ENCODE assay signal across 16 cellular contexts in genomic region chr4:150207871-150208270, GRCh38.
"Had no signal": no experiment of that assay in that cellular context is flagged by ENCODE, and none has a peak within 500 bp of the region (broad histone marks: within the 10 kb centered on the region; RNA-seq: fewer than 3 reads in every experiment).

No MANE protein-coding gene starts in this region.

- ATAC-seq: esophagus mucosa; left cardiac atrium; natural killer cell treated with Interleukin-12 subunit alpha and Interleukin-12 subunit beta and Interleukin-15 and Interleukin-18, amount 100 ng/mL, for 72 hours had no signal

- H3K27me3 Mint-ChIP-seq: activated naive CD4-positive, alpha-beta T cell treated with anti-CD3 and anti-CD28 coated beads, Interleukin-2, amount 50 U/mL, for 24 hours; dendritic cell treated with granulocyte-macrophage colony-stimulating factor and Interleukin-4, amounts not matched to agents 40 ng/mL and 50 ng/mL, for 4 days had no signal

- H3K36me3 ChIP-seq: adrenal gland, right atrium auricular region, tibial nerve, vagina had no signal

- H3K4me3 Mint-ChIP-seq: activated naive CD4-positive, alpha-beta T cell treated with anti-CD3 and anti-CD28 coated beads, Interleukin-2, amount 50 U/mL, for 24 hours; dendritic cell treated with granulocyte-macrophage colony-stimulating factor and Interleukin-4, amounts not matched to agents 40 ng/mL and 50 ng/mL, for 4 days; natural killer cell treated with Interleukin-12 subunit alpha and Interleukin-12 subunit beta and Interleukin-15 and Interleukin-18, amount 100 ng/mL, for 72 hours; stimulated activated naive CD8-positive, alpha-beta T cell treated with anti-CD3 and anti-CD28 coated beads, Interleukin-15, Interleukin-2, amounts not matched to agents 100 ng/mL and 50 ng/mL, for 24 hours had no signal

- H3K27me3 ChIP-seq: adrenal gland, right atrium auricular region, tibial nerve, vagina had no signal

- H3K9me3 ChIP-seq: adrenal gland, right atrium auricular region, tibial nerve, vagina had no signal

- H3K4me1 Mint-ChIP-seq: activated naive CD4-positive, alpha-beta T cell treated with anti-CD3 and anti-CD28 coated beads, Interleukin-2, amount 50 U/mL, for 24 hours had no signal

- H3K27ac ChIP-seq: adrenal gland, right atrium auricular region, tibial nerve, vagina, VCaP had no signal

- DNase-seq: activated CD4-positive, alpha-beta T cell treated with anti-CD3 and anti-CD28 coated beads, Interleukin-2, amount 50 U/mL, for 4 hours; activated gamma-delta T cell; adrenal gland; effector CD8-positive, alpha-beta T cell; left cardiac atrium; occipital lobe; T-helper 2 cell had no signal

- H3K4me1 ChIP-seq: vagina had no signal

- H3K4me3 ChIP-seq: adrenal gland, right atrium auricular region, tibial nerve, vagina had no signal

- H3K9me3 Mint-ChIP-seq: activated naive CD4-positive, alpha-beta T cell treated with anti-CD3 and anti-CD28 coated beads, Interleukin-2, amount 50 U/mL, for 24 hours; dendritic cell treated with granulocyte-macrophage colony-stimulating factor and Interleukin-4, amounts not matched to agents 40 ng/mL and 50 ng/mL, for 4 days; natural killer cell treated with Interleukin-12 subunit alpha and Interleukin-12 subunit beta and Interleukin-15 and Interleukin-18, amount 100 ng/mL, for 72 hours; stimulated activated naive CD8-positive, alpha-beta T cell treated with anti-CD3 and anti-CD28 coated beads, Interleukin-15, Interleukin-2, amounts not matched to agents 100 ng/mL and 50 ng/mL, for 24 hours had no signal

- H3K27ac Mint-ChIP-seq: activated naive CD4-positive, alpha-beta T cell treated with anti-CD3 and anti-CD28 coated beads, Interleukin-2, amount 50 U/mL, for 24 hours; dendritic cell treated with granulocyte-macrophage colony-stimulating factor and Interleukin-4, amounts not matched to agents 40 ng/mL and 50 ng/mL, for 4 days; natural killer cell treated with Interleukin-12 subunit alpha and Interleukin-12 subunit beta and Interleukin-15 and Interleukin-18, amount 100 ng/mL, for 72 hours; stimulated activated naive CD8-positive, alpha-beta T cell treated with anti-CD3 and anti-CD28 coated beads, Interleukin-15, Interleukin-2, amounts not matched to agents 100 ng/mL and 50 ng/mL, for 24 hours had no signal

- H3K36me3 Mint-ChIP-seq: activated naive CD4-positive, alpha-beta T cell treated with anti-CD3 and anti-CD28 coated beads, Interleukin-2, amount 50 U/mL, for 24 hours; natural killer cell treated with Interleukin-12 subunit alpha and Interleukin-12 subunit beta and Interleukin-15 and Interleukin-18, amount 100 ng/mL, for 72 hours had no signal
